In the genomic region with DNA sequence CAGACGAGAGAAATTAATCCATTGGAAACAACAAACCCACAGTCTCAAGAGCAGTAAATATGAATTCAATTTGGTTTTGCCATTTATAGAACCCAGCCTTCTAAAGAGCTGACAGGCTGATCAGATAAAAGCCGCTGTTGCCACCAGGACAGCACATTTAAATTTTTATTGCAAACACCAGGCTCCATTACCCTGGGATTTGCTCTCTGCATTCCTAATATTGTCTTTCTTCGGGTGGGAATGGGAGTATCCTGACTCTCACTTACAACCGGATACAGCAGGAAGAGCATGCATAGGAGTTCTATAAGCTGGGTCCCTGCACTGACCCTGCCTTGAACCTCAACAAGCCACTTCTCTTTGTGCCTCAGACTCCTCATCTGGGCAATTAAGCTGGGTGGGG, we compare ENCODE assay signal across 18 cellular contexts.
"Had no signal": no experiment of that assay in that cellular context is flagged by ENCODE, and none has a peak within 500 bp of the region (broad histone marks: within the 10 kb centered on the region; RNA-seq: fewer than 3 reads in every experiment).

No MANE protein-coding gene starts in this region.

- H3K36me3 ChIP-seq: sigmoid colon had no signal

- H3K9me3 ChIP-seq: sigmoid colon, testis had no signal

- H3K27me3 ChIP-seq: foreskin keratinocyte, sigmoid colon, testis had no signal

- H3K4me1 ChIP-seq: foreskin keratinocyte, sigmoid colon, testis had no signal

- DNase-seq: effector CD4-positive, alpha-beta T cell; endodermal cell; erythroblast; kidney; left cardiac atrium; natural killer cell; posterior cingulate gyrus; sigmoid colon; stimulated activated CD4-positive, alpha-beta T cell treated with anti-CD3 and anti-CD28 coated beads, Interleukin-2, amount 100 ng/mL, for 24 hours; stimulated activated CD4-positive, alpha-beta T cell treated with anti-CD3 and anti-CD28 coated beads, Interleukin-4, amount 100 ng/mL, for 4 hours; stimulated activated naive B cell treated with anti-CD40 and anti-IgM and Interleukin-4, amounts not matched to agents 10 μg/mL and 1 μg/mL and 100 μg/mL, for 72 hours; stimulated activated naive CD8-positive, alpha-beta T cell treated with anti-CD3 and anti-CD28 coated beads, Interleukin-15, amount 100 ng/mL, for 72 hours; testis; trophoblast cell had no signal

- H3K4me1 Mint-ChIP-seq: neural crest cell; stimulated activated naive B cell treated with anti-CD40 and anti-IgM and Interleukin-4, amounts not matched to agents 10 μg/mL and 1 μg/mL and 100 μg/mL, for 72 hours; stimulated activated naive CD8-positive, alpha-beta T cell treated with anti-CD3 and anti-CD28 coated beads, Interleukin-15, amount 100 ng/mL, for 72 hours had no signal

- H3K4me3 Mint-ChIP-seq: endodermal cell; natural killer cell; neural crest cell; stimulated activated naive B cell treated with anti-CD40 and anti-IgM and Interleukin-4, amounts not matched to agents 10 μg/mL and 1 μg/mL and 100 μg/mL, for 72 hours; stimulated activated naive CD8-positive, alpha-beta T cell treated with anti-CD3 and anti-CD28 coated beads, Interleukin-15, amount 100 ng/mL, for 72 hours had no signal

- H3K4me3 ChIP-seq: coronary artery, sigmoid colon, skin epidermis, testis had no signal

- H3K9me3 Mint-ChIP-seq: endodermal cell; natural killer cell; neural crest cell; stimulated activated naive B cell treated with anti-CD40 and anti-IgM and Interleukin-4, amounts not matched to agents 10 μg/mL and 1 μg/mL and 100 μg/mL, for 72 hours; stimulated activated naive CD8-positive, alpha-beta T cell treated with anti-CD3 and anti-CD28 coated beads, Interleukin-15, amount 100 ng/mL, for 72 hours had no signal

- H3K27ac ChIP-seq: coronary artery, foreskin keratinocyte, sigmoid colon, skin epidermis, testis had no signal

- ATAC-seq: left cardiac atrium; natural killer cell; stimulated activated naive B cell treated with anti-CD40 and anti-IgM and Interleukin-4, amounts not matched to agents 10 μg/mL and 1 μg/mL and 100 μg/mL, for 72 hours; stimulated activated naive CD8-positive, alpha-beta T cell treated with anti-CD3 and anti-CD28 coated beads, Interleukin-15, amount 100 ng/mL, for 72 hours had no signal

- H3K27ac Mint-ChIP-seq: endodermal cell; stimulated activated naive B cell treated with anti-CD40 and anti-IgM and Interleukin-4, amounts not matched to agents 10 μg/mL and 1 μg/mL and 100 μg/mL, for 72 hours had no signal

- H3K36me3 Mint-ChIP-seq: natural killer cell; stimulated activated naive B cell treated with anti-CD40 and anti-IgM and Interleukin-4, amounts not matched to agents 10 μg/mL and 1 μg/mL and 100 μg/mL, for 72 hours had no signal

- H3K27me3 Mint-ChIP-seq: stimulated activated naive B cell treated with anti-CD40 and anti-IgM and Interleukin-4, amounts not matched to agents 10 μg/mL and 1 μg/mL and 100 μg/mL, for 72 hours; stimulated activated naive CD8-positive, alpha-beta T cell treated with anti-CD3 and anti-CD28 coated beads, Interleukin-15, amount 100 ng/mL, for 72 hours had no signal
